Comparison of ENCODE assay signal across 24 cellular contexts in the genomic region with DNA sequence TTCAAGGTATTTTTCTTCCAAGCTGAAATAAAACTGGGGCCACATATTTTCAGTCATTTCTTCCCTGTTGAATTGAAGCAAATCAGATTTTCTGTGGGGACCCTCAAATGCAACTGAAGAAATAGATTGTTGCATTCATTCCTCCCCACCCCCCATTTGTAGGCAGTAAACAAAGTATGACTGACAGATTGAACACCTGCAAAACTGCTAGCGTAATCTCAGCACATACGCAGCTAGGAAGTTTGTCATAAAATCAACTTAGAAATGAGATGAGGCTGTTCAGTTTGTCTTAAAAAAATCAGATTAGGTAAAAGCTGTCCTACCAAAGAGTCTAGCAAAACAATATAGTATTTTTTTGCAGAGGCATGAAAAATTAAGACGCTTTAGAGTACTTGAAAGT. TPM values are rescaled to one million over a fixed set of nuclear protein-coding genes. Genes with fewer than 3 reads are reported as not detected.
DNase-seq lines count a peak whose midpoint lies in the region; ATAC-seq and TF ChIP-seq lines count a peak whose summit lies in the region.
"Had no signal": no experiment of that assay in that cellular context is flagged by ENCODE, and none has a peak within 500 bp of the region (broad histone marks: within the 10 kb centered on the region; RNA-seq: fewer than 3 reads in every experiment).

No MANE protein-coding gene starts in this region.

- TF ChIP-seq POLR2A in IMR-90 (IDR thresholded peaks at IDR 0.05; ENCODE audit: low read depth, low read length) = no peak
- TF ChIP-seq POLR2A in adrenal gland (IDR thresholded peaks at IDR 0.05) = no peak

- no peak overlapping the region for H4K91ac ChIP-seq in IMR-90 (ENCODE audit: insufficient read depth, low read depth, low read length)

- CTCF ChIA-PET in IMR-90 (lab: Yijun Ruan, JAX) (no interaction called here), HEK293T (lab: Yijun Ruan, JAX) (interaction anchor here (0.8 kb wide), 1 partner anchor 66 kb away, joined by 3 read pairs; no protein-coding TSS in a partner anchor)
- CTCF ChIA-PET in CD8-positive, alpha-beta memory T cell (lab: Charles Lee) = interaction anchor here (1.9 kb wide), 1 partner anchor 21 kb away, joined by 9 read pairs; no protein-coding TSS in a partner anchor

- no peak overlapping the region for H4K5ac ChIP-seq in IMR-90 (ENCODE audit: low read depth, low read length)

- no peak overlapping the region for H3K9ac ChIP-seq in IMR-90 (ENCODE audit: low read depth, low read length)

- no peak overlapping the region for H3K23ac ChIP-seq in IMR-90 (ENCODE audit: low read depth, low read length)

- no peak overlapping the region for H3K4ac ChIP-seq in IMR-90 (ENCODE audit: low read depth, low read length)

- no peak overlapping the region for H2AK9ac ChIP-seq in IMR-90 (replicated peaks; ENCODE audit: low read depth, low read length, poor library complexity)

- H3K9me3 Mint-ChIP-seq in activated naive CD8-positive, alpha-beta T cell treated with anti-CD3 and anti-CD28 coated beads, Interleukin-2, amount 10 ng/mL, durations not matched to agents 7 days and 5 days = no peaks in the 10 kb centered on the region
- H3K9me3 Mint-ChIP-seq in activated naive CD8-positive, alpha-beta T cell treated with anti-CD3 and anti-CD28 coated beads for 36 hours = no peaks in the 10 kb centered on the region
- no peaks in the 10 kb centered on the region for H3K9me3 Mint-ChIP-seq in CD8-positive, alpha-beta memory T cell
- H3K9me3 Mint-ChIP-seq: GM23338, H9, HFFc6 had no signal

- no peak overlapping the region for H2AK5ac ChIP-seq in IMR-90 (ENCODE audit: low read depth, low read length)

- H3K4me1 ChIP-seq in IMR-90 (ENCODE audit: control insufficient read depth, insufficient read depth, low read length) (peaks cover 4% of the 10 kb centered on the region), adrenal gland (replicated peaks in 1 of 2) (peaks cover 26 to 54% of the 10 kb centered on the region in 2 donors)
- H3K4me1 ChIP-seq in CD8-positive, alpha-beta memory T cell (ENCODE audit: insufficient read depth, low read length) = peaks cover 18% of the 10 kb centered on the region

- POLR2A ChIA-PET in activated naive CD8-positive, alpha-beta T cell treated with anti-CD3 and anti-CD28 coated beads, Interleukin-2, amount 10 ng/mL, durations not matched to agents 7 days and 5 days (lab: Charles Lee) = no interaction called here
- POLR2A ChIA-PET in IMR-90 (lab: Charles Lee; ENCODE audit: unreplicated experiment) = no interaction called here
- POLR2A ChIA-PET in CD8-positive, alpha-beta memory T cell (lab: Charles Lee) = no interaction called here
- POLR2A ChIA-PET in HEK293T (lab: Yijun Ruan, JAX) = interaction anchor here (1.0 kb wide), 2 partner anchors 10 to 50 kb away, joined by 3 read pairs; no protein-coding TSS in a partner anchor

- no peak overlapping the region for H2BK120ac ChIP-seq in IMR-90 (ENCODE audit: low read depth, low read length)

- H3K27ac Mint-ChIP-seq in activated naive CD8-positive, alpha-beta T cell treated with anti-CD3 and anti-CD28 coated beads, Interleukin-2, amount 10 ng/mL, durations not matched to agents 7 days and 5 days = peak overlapping the region; percentile 30
- H3K27ac Mint-ChIP-seq in activated naive CD8-positive, alpha-beta T cell treated with anti-CD3 and anti-CD28 coated beads for 36 hours = no peak overlapping the region
- peak overlapping the region in 3 of 8 donors; percentile 21 to 68 (median 38) for H3K27ac Mint-ChIP-seq in CD8-positive, alpha-beta memory T cell
- H3K27ac Mint-ChIP-seq: GM23338, H9, HFFc6 had no signal

- H3K4me1 Mint-ChIP-seq in activated naive CD8-positive, alpha-beta T cell treated with anti-CD3 and anti-CD28 coated beads, Interleukin-2, amount 10 ng/mL, durations not matched to agents 7 days and 5 days = peaks cover 23% of the 10 kb centered on the region
- peaks cover 23% of the 10 kb centered on the region for H3K4me1 Mint-ChIP-seq in activated naive CD8-positive, alpha-beta T cell treated with anti-CD3 and anti-CD28 coated beads for 36 hours
- H3K4me1 Mint-ChIP-seq in CD8-positive, alpha-beta memory T cell = peaks cover 15 to 25% (median 19%) of the 10 kb centered on the region in 3 donors

- TF ChIP-seq CTCF in IMR-90 (conservative IDR thresholded peaks at IDR 0.05; ENCODE audit: low read depth, low read length) (no peak), adrenal gland (IDR thresholded peaks at IDR 0.05) (no peak)

- in situ Hi-C loops in IMR-90 (cut with MboI; ENCODE audit: low sequenced_read_pairs) = no loop called here

- peaks cover 28% of the 10 kb centered on the region; the same call in 1 of the 2 replicates for H4K20me1 ChIP-seq in IMR-90 (ENCODE audit: insufficient read depth, low read length)

- peaks cover 6% of the 10 kb centered on the region for H3K9me1 ChIP-seq in IMR-90 (ENCODE audit: insufficient read depth, low read length)

- H3K27me3 ChIP-seq in IMR-90 (ENCODE audit: control insufficient read depth, insufficient read depth, low read length) (no peaks in the 10 kb centered on the region), adrenal gland (no peaks in the 10 kb centered on the region)
- H3K27me3 ChIP-seq in CD8-positive, alpha-beta memory T cell (ENCODE audit: insufficient read depth, low read length, poor library complexity, severe bottlenecking) = no peaks in the 10 kb centered on the region
- H3K27me3 ChIP-seq: BLaER1 treated with 17β-estradiol and CSF1 and Interleukin-3, amounts not matched to agents 10 nM and 100 nM; MG63 had no signal

- dilution Hi-C loops in IMR-90 (cut with HindIII; ENCODE audit: low sequenced_read_pairs, unreplicated experiment) = no loop called here

- peaks cover 43% of the 10 kb centered on the region for H3K36me3 Mint-ChIP-seq in activated naive CD8-positive, alpha-beta T cell treated with anti-CD3 and anti-CD28 coated beads, Interleukin-2, amount 10 ng/mL, durations not matched to agents 7 days and 5 days
- peaks cover 38% of the 10 kb centered on the region for H3K36me3 Mint-ChIP-seq in activated naive CD8-positive, alpha-beta T cell treated with anti-CD3 and anti-CD28 coated beads for 36 hours
- H3K36me3 Mint-ChIP-seq in CD8-positive, alpha-beta memory T cell = peaks cover 0 to 88% (median 25%) of the 10 kb centered on the region in 3 donors

- H3K27me3 Mint-ChIP-seq in activated naive CD8-positive, alpha-beta T cell treated with anti-CD3 and anti-CD28 coated beads, Interleukin-2, amount 10 ng/mL, durations not matched to agents 7 days and 5 days = no peaks in the 10 kb centered on the region
- H3K27me3 Mint-ChIP-seq in activated naive CD8-positive, alpha-beta T cell treated with anti-CD3 and anti-CD28 coated beads for 36 hours = no peaks in the 10 kb centered on the region
- no peaks in the 10 kb centered on the region for H3K27me3 Mint-ChIP-seq in CD8-positive, alpha-beta memory T cell

- intact Hi-C loops in IMR-90 (cut with micrococcal nuclease) (no loop called here), adrenal gland (cut with DNase I) (no loop called here)

- TF ChIP-seq RAD21 in IMR-90 (IDR thresholded peaks at IDR 0.05; ENCODE audit: low read length) = no peak

- no peak overlapping the region for H2BK15ac ChIP-seq in IMR-90 (ENCODE audit: low read depth, low read length)

- TSS peak; percentile 69 for BruUV-seq in IMR-90 (replicated peaks; lab: Mats Ljungman, UMichigan)

- WGBS in IMR-90 (ENCODE audit: extremely low coverage in 2 of 2, insufficient read length in 1 of 2), 2 experiments = no CpG with 5 or more reads among the region's 3 CpGs
- WGBS in adrenal gland, 4 donors = 62 to 97% (median 78%) methylated on average over 3 of the region's 3 CpGs

- H3K4me2 ChIP-seq in IMR-90 (ENCODE audit: low read depth, low read length) = no peak overlapping the region
- H3K4me2 ChIP-seq: GM23338 had no signal

- no peak for DNase-seq in activated naive CD8-positive, alpha-beta T cell treated with anti-CD3 and anti-CD28 coated beads, Interleukin-2, amount 10 ng/mL, durations not matched to agents 7 days and 5 days
- no peak for DNase-seq in activated naive CD8-positive, alpha-beta T cell treated with anti-CD3 and anti-CD28 coated beads for 36 hours
- DNase-seq in IMR-90 (no peak), adrenal gland (no peak), HEK293T (ENCODE audit: extremely low spot score) (no peak)
- no peak for DNase-seq in CD8-positive, alpha-beta memory T cell
- DNase-seq: AML-193; DMS53; H9; HFFc6; KG1; MG63; NCI-H1105 treated with DMSO at 0.1 percent for 48 hours; NCI-H146; NCI-H2029; NCI-H446 treated with DMSO at 0.1 percent for 48 hours; NCI-H526; NCI-H82; NK-92 treated with Interleukin-12 subunit alpha and Interleukin-12 subunit beta, amount 100 ng/mL, for 24 hours; SHP77 had no signal

- H2BK5ac ChIP-seq in IMR-90 (ENCODE audit: low read depth, low read length, poor library complexity, severe bottlenecking) = no peak overlapping the region

- no peak overlapping the region for H3K56ac ChIP-seq in IMR-90 (ENCODE audit: extremely low read depth, insufficient read depth, low read length)

- H3K9me3 ChIP-seq in IMR-90 (ENCODE audit: control insufficient read depth, insufficient read depth, low read length) = no peaks in the 10 kb centered on the region
- no peaks in the 10 kb centered on the region for H3K9me3 ChIP-seq in adrenal gland (replicated peaks in 1 of 3)
- H3K9me3 ChIP-seq in CD8-positive, alpha-beta memory T cell (ENCODE audit: low read length) = no peaks in the 10 kb centered on the region
- H3K9me3 ChIP-seq: MG63 had no signal

- H3K14ac ChIP-seq in IMR-90 (replicated peaks; ENCODE audit: low read depth, low read length) = no peak overlapping the region

- H3K18ac ChIP-seq in IMR-90 (ENCODE audit: low read depth, low read length) = no peak overlapping the region

- H3K36me3 ChIP-seq in IMR-90 (ENCODE audit: control insufficient read depth, insufficient read depth, low read length) = peaks cover 41% of the 10 kb centered on the region
- peaks cover 0 to 57% of the 10 kb centered on the region in 2 donors for H3K36me3 ChIP-seq in adrenal gland (replicated peaks in 1 of 2)
- peaks cover 23% of the 10 kb centered on the region for H3K36me3 ChIP-seq in CD8-positive, alpha-beta memory T cell (ENCODE audit: insufficient read depth, low read length)

- H2AFZ ChIP-seq in IMR-90 (replicated peaks; ENCODE audit: low read length, poor library complexity) = no peak overlapping the region
- H2AFZ ChIP-seq: GM23338 had no signal

- H4K8ac ChIP-seq in IMR-90 (ENCODE audit: low read depth in 2 of 2, low read length in 2 of 2) = no peak overlapping the region

- ATAC-seq in activated naive CD8-positive, alpha-beta T cell treated with anti-CD3 and anti-CD28 coated beads, Interleukin-2, amount 10 ng/mL, durations not matched to agents 7 days and 5 days (ENCODE audit: low read depth) = no peak
- ATAC-seq in IMR-90 (ENCODE audit: low read depth) (no peak), GM19023 (IDR thresholded peaks at IDR 0.05; ENCODE audit: unreplicated experiment) (no peak)
- ATAC-seq: GM23338 had no signal

- no peak overlapping the region for H2BK20ac ChIP-seq in IMR-90 (ENCODE audit: low read depth, low read length)

- H3K27ac ChIP-seq in IMR-90 (ENCODE audit: insufficient read depth, low read length) = no peak overlapping the region
- peak overlapping the region in 3 of 5 donors; percentile 1 to 53 (median 53) for H3K27ac ChIP-seq in adrenal gland
- H3K27ac ChIP-seq in CD8-positive, alpha-beta memory T cell (ENCODE audit: low read depth, low read length) = no peak overlapping the region
- H3K27ac ChIP-seq: BLaER1 treated with 17β-estradiol and CSF1 and Interleukin-3, amounts not matched to agents 10 nM and 100 nM; RWPE1 had no signal

- H3K4me3 ChIP-seq in IMR-90 (ENCODE audit: insufficient read depth, low read depth, low read length) (no peak overlapping the region), adrenal gland (no peak overlapping the region)
- H3K4me3 ChIP-seq in CD8-positive, alpha-beta memory T cell (ENCODE audit: low read length) = no peak overlapping the region
- H3K4me3 ChIP-seq: BLaER1 treated with 17β-estradiol and CSF1 and Interleukin-3, amounts not matched to agents 10 nM and 100 nM; GM23338; MG63 had no signal

- H3K4me3 Mint-ChIP-seq in activated naive CD8-positive, alpha-beta T cell treated with anti-CD3 and anti-CD28 coated beads, Interleukin-2, amount 10 ng/mL, durations not matched to agents 7 days and 5 days = no peak overlapping the region
- no peak overlapping the region for H3K4me3 Mint-ChIP-seq in activated naive CD8-positive, alpha-beta T cell treated with anti-CD3 and anti-CD28 coated beads for 36 hours
- H3K4me3 Mint-ChIP-seq in CD8-positive, alpha-beta memory T cell = no peak overlapping the region
- H3K4me3 Mint-ChIP-seq: GM23338, H9, HFFc6 had no signal

- peaks cover 31 to 63% of the 10 kb centered on the region in 2 experiments for H3K79me1 ChIP-seq in IMR-90 (ENCODE audit: low read depth in 1 of 2, low read length in 2 of 2)

RNA-seq across cellular contexts. Expression of a gene that starts 8.9 kb away (rescaled TPM):
- total RNA-seq in activated naive CD8-positive, alpha-beta T cell treated with anti-CD3 and anti-CD28 coated beads, Interleukin-2, amount 10 ng/mL, durations not matched to agents 7 days and 5 days = 10 to 100 TPM; 13.4 to 15.6 TPM
- total RNA-seq in activated naive CD8-positive, alpha-beta T cell treated with anti-CD3 and anti-CD28 coated beads for 36 hours = 10 to 100 TPM; 11.5 to 12.1 TPM
- total RNA-seq in IMR-90 (2012; rRNA removed) = 23.7 and 30.3 TPM in 2 replicates
- 24.7 and 25.7 TPM in 2 replicates for polyA plus RNA-seq in IMR-90 (2012; rRNA removed)
- polyA plus RNA-seq in IMR-90 (2012; cell fraction: cytosol; rRNA removed) = 8.8 and 10.2 TPM in 2 replicates
- polyA plus RNA-seq in IMR-90 (2012; cell fraction: nucleus; rRNA removed; ENCODE audit: low replicate concordance) = 31.4 and 48.4 TPM in 2 replicates
- 10 to 100 TPM; 11.1 to 31.7 (median 21.1) TPM for total RNA-seq in adrenal gland
- polyA plus RNA-seq in adrenal gland = 10 to 100 TPM in 1 of 3 donors, 1 to 10 TPM in 2; 8.0 to 19.5 (median 8.2) TPM
- total RNA-seq in CD8-positive, alpha-beta memory T cell = 10 to 100 TPM; 11.9 to 12.5 TPM
- polyA plus RNA-seq in CD8-positive, alpha-beta memory T cell = 3.8 TPM

RNA-seq across cellular contexts. Expression of a gene that starts 20.3 kb away (rescaled TPM):
- total RNA-seq in activated naive CD8-positive, alpha-beta T cell treated with anti-CD3 and anti-CD28 coated beads, Interleukin-2, amount 10 ng/mL, durations not matched to agents 7 days and 5 days = 10 to 100 TPM; 29.9 to 31.9 TPM
- total RNA-seq in activated naive CD8-positive, alpha-beta T cell treated with anti-CD3 and anti-CD28 coated beads for 36 hours = 10 to 100 TPM; 53.5 to 55.9 TPM
- total RNA-seq in IMR-90 (2012; rRNA removed) (25.5 and 25.8 TPM in 2 replicates), adrenal gland (10 to 100 TPM; 11.1 to 43.8 (median 20.3) TPM)
- polyA plus RNA-seq in IMR-90 (2012; rRNA removed) (23.6 and 27.0 TPM in 2 replicates), adrenal gland (10 to 100 TPM in 2 of 3 donors, 1 to 10 TPM in 1; 9.2 to 17.0 (median 15.5) TPM)
- polyA plus RNA-seq in IMR-90 (2012; cell fraction: cytosol; rRNA removed) = 23.5 and 23.8 TPM in 2 replicates
- 12.7 and 21.3 TPM in 2 replicates for polyA plus RNA-seq in IMR-90 (2012; cell fraction: nucleus; rRNA removed; ENCODE audit: low replicate concordance)
- 10 to 100 TPM; 48.9 to 52.9 TPM for total RNA-seq in CD8-positive, alpha-beta memory T cell
- polyA plus RNA-seq in CD8-positive, alpha-beta memory T cell = 65.0 TPM

RNA-seq across cellular contexts. Expression of a gene that starts 50.4 kb away (rescaled TPM):
- 10 to 100 TPM; 18.1 to 20.7 TPM for total RNA-seq in activated naive CD8-positive, alpha-beta T cell treated with anti-CD3 and anti-CD28 coated beads, Interleukin-2, amount 10 ng/mL, durations not matched to agents 7 days and 5 days
- total RNA-seq in activated naive CD8-positive, alpha-beta T cell treated with anti-CD3 and anti-CD28 coated beads for 36 hours = 1 to 10 TPM; 6.7 to 7.2 TPM
- total RNA-seq in IMR-90 (2012; rRNA removed) (3.9 and 5.2 TPM in 2 replicates), adrenal gland (10 to 100 TPM; 13.8 to 24.8 (median 20.2) TPM)
- polyA plus RNA-seq in IMR-90 (2012; rRNA removed) (2.8 and 4.4 TPM in 2 replicates), adrenal gland (10 to 100 TPM; 11.8 to 26.8 (median 17.0) TPM)
- polyA plus RNA-seq in IMR-90 (2012; cell fraction: cytosol; rRNA removed) = 0.96 and 1.2 TPM in 2 replicates
- 6.0 and 19.9 TPM in 2 replicates for polyA plus RNA-seq in IMR-90 (2012; cell fraction: nucleus; rRNA removed; ENCODE audit: low replicate concordance)
- 1 to 10 TPM; 7.4 to 7.6 TPM for total RNA-seq in CD8-positive, alpha-beta memory T cell
- polyA plus RNA-seq in CD8-positive, alpha-beta memory T cell = 5.2 TPM

Comparison
In these comparisons a context has a peak if more than half of its experiments do, and no peak if none do; other contexts are left out.
1. H3K27ac ChIP-seq: peak in adrenal gland (3 of 5); none in IMR-90 (single experiment) and CD8-positive, alpha-beta memory T cell (single experiment).